In the genomic region with DNA sequence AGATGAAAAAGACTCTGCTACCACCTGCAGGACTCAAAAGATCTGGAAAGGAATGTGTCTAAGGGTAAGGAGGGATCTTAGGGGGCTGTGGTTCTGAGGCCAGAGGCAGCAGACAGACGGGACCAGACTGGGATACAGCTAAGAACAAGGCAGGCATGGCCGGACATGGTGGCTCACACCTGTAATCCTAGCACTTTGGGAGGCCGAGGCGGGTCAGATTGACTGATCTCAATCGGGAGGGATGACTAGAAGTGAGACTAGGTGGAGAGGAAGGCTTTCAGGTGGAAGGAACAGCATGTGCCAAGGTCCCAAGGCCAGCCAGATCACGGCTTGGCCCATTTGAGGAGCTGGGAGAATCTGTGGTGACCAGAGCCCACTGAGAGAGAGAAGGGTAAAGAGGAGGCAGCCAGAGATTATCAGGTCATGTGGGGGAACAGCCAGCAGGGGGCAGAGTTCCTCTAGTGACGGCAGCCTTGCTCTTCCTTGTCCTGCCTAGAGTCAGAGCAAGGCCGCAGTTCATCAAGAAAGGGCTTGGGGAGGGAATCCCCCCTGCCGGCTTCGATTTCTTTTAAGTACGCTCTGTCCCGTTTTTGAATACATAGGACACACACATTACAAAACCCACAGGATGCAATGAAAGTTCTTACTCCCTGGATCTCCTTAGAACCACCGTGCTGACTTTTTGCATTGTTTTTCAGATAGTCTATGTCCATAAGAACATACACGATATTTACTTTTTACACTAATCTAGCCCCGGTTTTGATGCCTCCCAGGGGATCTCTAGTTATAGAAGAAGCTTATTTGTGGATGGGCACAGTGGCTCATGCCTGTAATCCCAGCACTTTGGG, we compare ENCODE assay signal across 8 cellular contexts. TPM values are rescaled to one million over a fixed set of nuclear protein-coding genes. Genes with fewer than 3 reads are reported as not detected.
DNase-seq lines count a peak whose midpoint lies in the region; ATAC-seq and TF ChIP-seq lines count a peak whose summit lies in the region.

No MANE protein-coding gene starts in this region.

- peaks cover 6% of the 10 kb centered on the region for H4K20me1 ChIP-seq in osteoblast (ENCODE audit: insufficient read depth, low read length)

- H3K27ac ChIP-seq in osteoblast (ENCODE audit: low read depth, low read length) (no peak overlapping the region), thoracic aorta (no peak overlapping the region)

- H3K4me1 ChIP-seq in osteoblast (ENCODE audit: insufficient read depth, low read length) (peaks cover 20% of the 10 kb centered on the region), thoracic aorta (ENCODE audit: control insufficient read depth in 1 of 2, low read depth in 2 of 2) (peaks cover 12 to 38% of the 10 kb centered on the region in 2 donors)

- H3K36me3 ChIP-seq in osteoblast (ENCODE audit: insufficient read depth, low read length) (no peaks in the 10 kb centered on the region), thoracic aorta (no peaks in the 10 kb centered on the region)

- no peak overlapping the region for H3K4me2 ChIP-seq in osteoblast (ENCODE audit: insufficient read depth, low read length)

- H3K4me3 ChIP-seq in GM12865 (ENCODE audit: low read depth, low read length), result no peak overlapping the region
- no peak overlapping the region for H3K4me3 ChIP-seq in fibroblast of villous mesenchyme (ENCODE audit: low read depth, low read length)
- H3K4me3 ChIP-seq in osteoblast (ENCODE audit: insufficient read depth, low read length), result no peak overlapping the region
- H3K4me3 ChIP-seq in thoracic aorta, result no peak overlapping the region

- TF ChIP-seq CTCF in GM12865 (IDR thresholded peaks at IDR 0.05; ENCODE audit: insufficient read depth, low read depth, low read length, missing control alignments) (peak; percentile 78), fibroblast of villous mesenchyme (IDR thresholded peaks at IDR 0.05; ENCODE audit: insufficient read depth, low read depth, low read length) (peak; percentile 81), osteoblast (IDR thresholded peaks at IDR 0.05; ENCODE audit: extremely low read depth, low read depth, low read length) (peak; percentile 87), thoracic aorta (IDR thresholded peaks at IDR 0.05) (peak; percentile 71)

- DNase-seq in GM12865 (ENCODE audit: low read depth) (peak; percentile 90), LHCN-M2 (ENCODE audit: low read depth) (peak; percentile 68), RPMI8226 (peak; percentile 86), fibroblast of villous mesenchyme (ENCODE audit: low read depth) (peak; percentile 81), osteoblast (ENCODE audit: insufficient read length, low spot score, missing footprints) (peak; percentile 99), thoracic aorta (ENCODE audit: low spot score) (no peak)
- peak; percentile 71 to 72 for DNase-seq in activated T-helper 1 cell treated with anti-CD3 and anti-CD28 coated beads, Interleukin-2, amount 50 U/mL, for 16 hours (ENCODE audit: low read depth in 1 of 2, low spot score in 1 of 2)

- no peaks in the 10 kb centered on the region for H3K79me2 ChIP-seq in osteoblast (ENCODE audit: insufficient read depth, low read length)

- H3K9me3 ChIP-seq in osteoblast (ENCODE audit: low read depth, low read length) (no peaks in the 10 kb centered on the region), thoracic aorta (no peaks in the 10 kb centered on the region)

- peaks cover 28% of the 10 kb centered on the region for H3K27me3 ChIP-seq in osteoblast (ENCODE audit: insufficient read depth, low read length)
- H3K27me3 ChIP-seq in thoracic aorta (replicated peaks; ENCODE audit: insufficient read depth), result peaks cover 12% of the 10 kb centered on the region

- no peak overlapping the region for H2AFZ ChIP-seq in osteoblast (ENCODE audit: low read length)

- no peak for ATAC-seq in thoracic aorta (ENCODE audit: insufficient number of reproducible peaks, low FRiP score, low read depth)
- no peak for ATAC-seq in HG02571 (IDR thresholded peaks at IDR 0.05; ENCODE audit: unreplicated experiment)

RNA-seq across cellular contexts. Expression of a gene that starts 2.6 kb away (rescaled TPM):
- total RNA-seq in LHCN-M2 (2014; rRNA removed) (6.2 and 14.2 TPM in 2 replicates), fibroblast of villous mesenchyme (4.3 and 5.5 TPM in 2 replicates), osteoblast (27.1 and 29.7 TPM in 2 replicates), thoracic aorta (1 to 10 TPM; 5.4 to 6.7 TPM)
- polyA plus RNA-seq in LHCN-M2 (2012), result 10.2 TPM

RNA-seq across cellular contexts. Expression of a gene that starts 3.2 kb away (rescaled TPM):
- total RNA-seq in LHCN-M2 (2014; rRNA removed) (1.1 and 1.3 TPM in 2 replicates), fibroblast of villous mesenchyme (under 0.01 and 0.32 TPM in 2 replicates), osteoblast (0.36 and 0.88 TPM in 2 replicates), thoracic aorta (1 to 10 TPM in 1 of 2 donors, under 1 TPM in 1; 0.71 to 4.6 TPM)
- 0.23 TPM for polyA plus RNA-seq in LHCN-M2 (2012)
